Comparison of ENCODE assay signal across 1 cellular context in the genomic region with DNA sequence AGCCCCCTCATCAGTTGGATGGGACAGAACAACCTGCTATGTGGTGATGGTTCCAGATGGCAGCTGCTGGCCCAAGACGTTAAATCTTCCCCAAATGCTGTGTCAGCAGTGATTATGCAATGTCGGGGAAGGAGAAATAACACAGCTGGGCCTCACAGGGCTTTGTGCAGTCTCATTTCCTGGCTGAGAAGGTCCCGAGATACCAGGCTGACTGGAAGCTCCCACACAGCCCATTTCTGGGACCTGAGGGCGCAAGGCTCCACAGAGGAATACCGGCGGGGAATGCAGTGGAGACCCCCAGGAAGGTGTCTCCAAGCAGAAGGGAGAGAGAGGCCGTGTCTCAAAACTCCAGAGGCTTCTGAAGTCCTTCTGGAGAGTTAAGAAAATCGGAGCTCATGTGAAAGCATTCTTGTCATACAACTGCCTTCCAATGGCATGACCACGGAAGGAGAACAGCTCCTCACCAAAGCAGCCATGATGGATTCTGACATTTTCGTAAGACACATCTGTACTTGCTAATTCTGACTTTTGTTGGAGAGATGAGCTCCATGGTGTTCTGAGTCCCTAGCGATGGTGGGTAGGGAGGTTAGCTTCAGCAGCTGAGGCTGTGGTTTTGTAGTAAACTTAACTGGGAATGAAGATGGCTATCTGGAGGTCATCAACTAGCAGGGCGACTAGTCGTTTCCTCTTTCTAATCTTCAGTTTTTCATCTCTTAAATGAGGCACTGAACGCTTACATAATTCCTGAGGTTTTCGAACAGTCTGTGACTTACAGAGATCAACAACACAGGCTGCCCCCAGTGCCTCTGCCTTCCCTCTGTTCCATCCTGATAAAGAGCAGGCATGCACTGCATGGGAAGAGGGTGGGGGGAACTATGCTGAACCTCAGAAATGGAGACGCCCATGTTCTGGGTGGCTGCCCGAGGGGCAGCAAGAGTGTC.
TF ChIP-seq lines count a peak whose summit lies in the region.

No MANE protein-coding gene starts in this region.

TF ChIP-seq in SK-N-SH, 30 proteins besides CTCF, POLR2A, EP300 and RAD21 (continued from another document):
- TF ChIP-seq FOSL2 (IDR thresholded peaks at IDR 0.05; ENCODE audit: borderline replicate concordance, low read depth) (no peak), YY1 (IDR thresholded peaks at IDR 0.05; ENCODE audit: low read depth) (no peak), GABPA (IDR thresholded peaks at IDR 0.05; ENCODE audit: low read depth) (no peak), FOXJ3 (CRISPR knock-in tag; IDR thresholded peaks at IDR 0.05) (no peak)
TF ChIP-seq in SK-N-SH: peak in this region for 0.
